Comparison of ENCODE assay signal across 2 cellular contexts in the genomic region with DNA sequence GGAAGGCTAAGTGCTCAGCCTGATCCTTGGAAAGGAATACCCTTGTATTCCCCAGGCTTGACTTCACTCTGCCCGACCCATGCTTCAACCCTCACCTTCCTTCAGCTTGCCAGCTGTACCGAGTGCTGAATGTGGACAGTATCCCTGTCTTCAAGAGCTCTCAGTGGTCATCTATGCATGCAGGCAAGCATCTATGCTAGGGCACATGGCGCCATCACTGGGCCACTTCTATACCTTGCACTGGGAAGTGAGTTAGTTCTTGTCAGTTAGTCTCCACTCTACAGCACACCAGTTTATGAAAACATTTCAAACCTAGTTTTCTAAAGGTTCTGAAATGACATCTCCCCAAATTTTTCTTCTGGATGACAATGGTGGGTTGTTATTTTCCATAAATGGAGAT.
TF ChIP-seq lines count a peak whose summit lies in the region.

No MANE protein-coding gene starts in this region.

TF ChIP-seq in HCT116, 20 proteins besides CTCF, POLR2A, EP300 and RAD21 (continued from another document):
- TF ChIP-seq TCF7L2 (IDR thresholded peaks at IDR 0.05; ENCODE audit: borderline replicate concordance, extremely low read depth, insufficient read depth, insufficient read length): no peak
- no peak for TF ChIP-seq ZNF274 (IDR thresholded peaks at IDR 0.05; ENCODE audit: low read depth, low read length)
- TF ChIP-seq, protein P1, sequence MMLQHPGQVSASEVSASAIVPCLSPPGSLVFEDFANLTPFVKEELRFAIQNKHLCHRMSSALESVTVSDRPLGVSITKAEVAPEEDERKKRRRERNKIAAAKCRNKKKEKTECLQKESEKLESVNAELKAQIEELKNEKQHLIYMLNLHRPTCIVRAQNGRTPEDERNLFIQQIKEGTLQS (IDR thresholded peaks at IDR 0.05): no peak
- TF ChIP-seq, protein P2, sequence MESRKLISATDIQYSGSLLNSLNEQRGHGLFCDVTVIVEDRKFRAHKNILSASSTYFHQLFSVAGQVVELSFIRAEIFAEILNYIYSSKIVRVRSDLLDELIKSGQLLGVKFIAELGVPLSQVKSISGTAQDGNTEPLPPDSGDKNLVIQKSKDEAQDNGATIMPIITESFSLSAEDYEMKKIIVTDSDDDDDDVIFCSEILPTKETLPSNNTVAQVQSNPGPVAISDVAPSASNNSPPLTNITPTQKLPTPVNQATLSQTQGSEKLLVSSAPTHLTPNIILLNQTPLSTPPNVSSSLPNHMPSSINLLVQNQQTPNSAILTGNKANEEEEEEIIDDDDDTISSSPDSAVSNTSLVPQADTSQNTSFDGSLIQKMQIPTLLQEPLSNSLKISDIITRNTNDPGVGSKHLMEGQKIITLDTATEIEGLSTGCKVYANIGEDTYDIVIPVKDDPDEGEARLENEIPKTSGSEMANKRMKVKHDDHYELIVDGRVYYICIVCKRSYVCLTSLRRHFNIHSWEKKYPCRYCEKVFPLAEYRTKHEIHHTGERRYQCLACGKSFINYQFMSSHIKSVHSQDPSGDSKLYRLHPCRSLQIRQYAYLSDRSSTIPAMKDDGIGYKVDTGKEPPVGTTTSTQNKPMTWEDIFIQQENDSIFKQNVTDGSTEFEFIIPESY (IDR thresholded peaks at IDR 0.05; ENCODE audit: extremely low read depth, insufficient replicate concordance, low read length): no peak
- no peak for TF ChIP-seq ZFX (IDR thresholded peaks at IDR 0.05)
- no peak for TF ChIP-seq FOSL1 (IDR thresholded peaks at IDR 0.05; ENCODE audit: low read depth)
- TF ChIP-seq SIN3A (IDR thresholded peaks at IDR 0.05; ENCODE audit: low read depth): no peak
- no peak for TF ChIP-seq ELF1 (IDR thresholded peaks at IDR 0.05; ENCODE audit: borderline replicate concordance, low read depth)
- TF ChIP-seq EZH2phosphoT487 (IDR thresholded peaks at IDR 0.05; ENCODE audit: borderline replicate concordance): no peak
- TF ChIP-seq, protein P3, sequence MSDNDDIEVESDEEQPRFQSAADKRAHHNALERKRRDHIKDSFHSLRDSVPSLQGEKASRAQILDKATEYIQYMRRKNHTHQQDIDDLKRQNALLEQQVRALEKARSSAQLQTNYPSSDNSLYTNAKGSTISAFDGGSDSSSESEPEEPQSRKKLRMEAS (IDR thresholded peaks at IDR 0.05): no peak
- no peak for TF ChIP-seq SRF (IDR thresholded peaks at IDR 0.05; ENCODE audit: low read depth)
- TF ChIP-seq EZH2 (IDR thresholded peaks at IDR 0.05): no peak
- TF ChIP-seq YY1 (IDR thresholded peaks at IDR 0.05; ENCODE audit: extremely low read depth, insufficient replicate concordance, low read depth, low read length): no peak
- TF ChIP-seq CEBPB (IDR thresholded peaks at IDR 0.05; ENCODE audit: low read depth): no peak
- TF ChIP-seq, protein P4, sequence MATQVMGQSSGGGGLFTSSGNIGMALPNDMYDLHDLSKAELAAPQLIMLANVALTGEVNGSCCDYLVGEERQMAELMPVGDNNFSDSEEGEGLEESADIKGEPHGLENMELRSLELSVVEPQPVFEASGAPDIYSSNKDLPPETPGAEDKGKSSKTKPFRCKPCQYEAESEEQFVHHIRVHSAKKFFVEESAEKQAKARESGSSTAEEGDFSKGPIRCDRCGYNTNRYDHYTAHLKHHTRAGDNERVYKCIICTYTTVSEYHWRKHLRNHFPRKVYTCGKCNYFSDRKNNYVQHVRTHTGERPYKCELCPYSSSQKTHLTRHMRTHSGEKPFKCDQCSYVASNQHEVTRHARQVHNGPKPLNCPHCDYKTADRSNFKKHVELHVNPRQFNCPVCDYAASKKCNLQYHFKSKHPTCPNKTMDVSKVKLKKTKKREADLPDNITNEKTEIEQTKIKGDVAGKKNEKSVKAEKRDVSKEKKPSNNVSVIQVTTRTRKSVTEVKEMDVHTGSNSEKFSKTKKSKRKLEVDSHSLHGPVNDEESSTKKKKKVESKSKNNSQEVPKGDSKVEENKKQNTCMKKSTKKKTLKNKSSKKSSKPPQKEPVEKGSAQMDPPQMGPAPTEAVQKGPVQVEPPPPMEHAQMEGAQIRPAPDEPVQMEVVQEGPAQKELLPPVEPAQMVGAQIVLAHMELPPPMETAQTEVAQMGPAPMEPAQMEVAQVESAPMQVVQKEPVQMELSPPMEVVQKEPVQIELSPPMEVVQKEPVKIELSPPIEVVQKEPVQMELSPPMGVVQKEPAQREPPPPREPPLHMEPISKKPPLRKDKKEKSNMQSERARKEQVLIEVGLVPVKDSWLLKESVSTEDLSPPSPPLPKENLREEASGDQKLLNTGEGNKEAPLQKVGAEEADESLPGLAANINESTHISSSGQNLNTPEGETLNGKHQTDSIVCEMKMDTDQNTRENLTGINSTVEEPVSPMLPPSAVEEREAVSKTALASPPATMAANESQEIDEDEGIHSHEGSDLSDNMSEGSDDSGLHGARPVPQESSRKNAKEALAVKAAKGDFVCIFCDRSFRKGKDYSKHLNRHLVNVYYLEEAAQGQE (IDR thresholded peaks at IDR 0.05; ENCODE audit: low read depth): no peak
- TF ChIP-seq SP1 (IDR thresholded peaks at IDR 0.05; ENCODE audit: low read depth): no peak
TF ChIP-seq in HCT116: peak in this region for 0.

TF ChIP-seq in WTC11, 78 proteins besides CTCF, POLR2A, EP300 and RAD21 (continued from another document):
- TF ChIP-seq, protein P5, sequence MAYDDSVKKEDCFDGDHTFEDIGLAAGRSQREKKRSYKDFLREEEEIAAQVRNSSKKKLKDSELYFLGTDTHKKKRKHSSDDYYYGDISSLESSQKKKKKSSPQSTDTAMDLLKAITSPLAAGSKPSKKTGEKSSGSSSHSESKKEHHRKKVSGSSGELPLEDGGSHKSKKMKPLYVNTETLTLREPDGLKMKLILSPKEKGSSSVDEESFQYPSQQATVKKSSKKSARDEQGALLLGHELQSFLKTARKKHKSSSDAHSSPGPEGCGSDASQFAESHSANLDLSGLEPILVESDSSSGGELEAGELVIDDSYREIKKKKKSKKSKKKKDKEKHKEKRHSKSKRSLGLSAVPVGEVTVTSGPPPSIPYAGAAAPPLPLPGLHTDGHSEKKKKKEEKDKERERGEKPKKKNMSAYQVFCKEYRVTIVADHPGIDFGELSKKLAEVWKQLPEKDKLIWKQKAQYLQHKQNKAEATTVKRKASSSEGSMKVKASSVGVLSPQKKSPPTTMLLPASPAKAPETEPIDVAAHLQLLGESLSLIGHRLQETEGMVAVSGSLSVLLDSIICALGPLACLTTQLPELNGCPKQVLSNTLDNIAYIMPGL (CRISPR knock-in tag; IDR thresholded peaks at IDR 0.05): no peak
- no peak for TF ChIP-seq ELF4 (CRISPR knock-in tag; IDR thresholded peaks at IDR 0.05; ENCODE audit: low read depth)
- TF ChIP-seq, protein P3 (CRISPR knock-in tag; IDR thresholded peaks at IDR 0.05): no peak
- TF ChIP-seq JUN (CRISPR knock-in tag; IDR thresholded peaks at IDR 0.05): no peak
- TF ChIP-seq, protein P6, sequence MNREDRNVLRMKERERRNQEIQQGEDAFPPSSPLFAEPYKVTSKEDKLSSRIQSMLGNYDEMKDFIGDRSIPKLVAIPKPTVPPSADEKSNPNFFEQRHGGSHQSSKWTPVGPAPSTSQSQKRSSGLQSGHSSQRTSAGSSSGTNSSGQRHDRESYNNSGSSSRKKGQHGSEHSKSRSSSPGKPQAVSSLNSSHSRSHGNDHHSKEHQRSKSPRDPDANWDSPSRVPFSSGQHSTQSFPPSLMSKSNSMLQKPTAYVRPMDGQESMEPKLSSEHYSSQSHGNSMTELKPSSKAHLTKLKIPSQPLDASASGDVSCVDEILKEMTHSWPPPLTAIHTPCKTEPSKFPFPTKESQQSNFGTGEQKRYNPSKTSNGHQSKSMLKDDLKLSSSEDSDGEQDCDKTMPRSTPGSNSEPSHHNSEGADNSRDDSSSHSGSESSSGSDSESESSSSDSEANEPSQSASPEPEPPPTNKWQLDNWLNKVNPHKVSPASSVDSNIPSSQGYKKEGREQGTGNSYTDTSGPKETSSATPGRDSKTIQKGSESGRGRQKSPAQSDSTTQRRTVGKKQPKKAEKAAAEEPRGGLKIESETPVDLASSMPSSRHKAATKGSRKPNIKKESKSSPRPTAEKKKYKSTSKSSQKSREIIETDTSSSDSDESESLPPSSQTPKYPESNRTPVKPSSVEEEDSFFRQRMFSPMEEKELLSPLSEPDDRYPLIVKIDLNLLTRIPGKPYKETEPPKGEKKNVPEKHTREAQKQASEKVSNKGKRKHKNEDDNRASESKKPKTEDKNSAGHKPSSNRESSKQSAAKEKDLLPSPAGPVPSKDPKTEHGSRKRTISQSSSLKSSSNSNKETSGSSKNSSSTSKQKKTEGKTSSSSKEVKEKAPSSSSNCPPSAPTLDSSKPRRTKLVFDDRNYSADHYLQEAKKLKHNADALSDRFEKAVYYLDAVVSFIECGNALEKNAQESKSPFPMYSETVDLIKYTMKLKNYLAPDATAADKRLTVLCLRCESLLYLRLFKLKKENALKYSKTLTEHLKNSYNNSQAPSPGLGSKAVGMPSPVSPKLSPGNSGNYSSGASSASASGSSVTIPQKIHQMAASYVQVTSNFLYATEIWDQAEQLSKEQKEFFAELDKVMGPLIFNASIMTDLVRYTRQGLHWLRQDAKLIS (CRISPR knock-in tag; IDR thresholded peaks at IDR 0.05; ENCODE audit: borderline replicate concordance): no peak
- TF ChIP-seq NR1H2 (CRISPR knock-in tag; IDR thresholded peaks at IDR 0.05): no peak
- TF ChIP-seq, protein P7, sequence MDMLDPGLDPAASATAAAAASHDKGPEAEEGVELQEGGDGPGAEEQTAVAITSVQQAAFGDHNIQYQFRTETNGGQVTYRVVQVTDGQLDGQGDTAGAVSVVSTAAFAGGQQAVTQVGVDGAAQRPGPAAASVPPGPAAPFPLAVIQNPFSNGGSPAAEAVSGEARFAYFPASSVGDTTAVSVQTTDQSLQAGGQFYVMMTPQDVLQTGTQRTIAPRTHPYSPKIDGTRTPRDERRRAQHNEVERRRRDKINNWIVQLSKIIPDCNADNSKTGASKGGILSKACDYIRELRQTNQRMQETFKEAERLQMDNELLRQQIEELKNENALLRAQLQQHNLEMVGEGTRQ (CRISPR knock-in tag; IDR thresholded peaks at IDR 0.05): no peak
- TF ChIP-seq, protein P8, sequence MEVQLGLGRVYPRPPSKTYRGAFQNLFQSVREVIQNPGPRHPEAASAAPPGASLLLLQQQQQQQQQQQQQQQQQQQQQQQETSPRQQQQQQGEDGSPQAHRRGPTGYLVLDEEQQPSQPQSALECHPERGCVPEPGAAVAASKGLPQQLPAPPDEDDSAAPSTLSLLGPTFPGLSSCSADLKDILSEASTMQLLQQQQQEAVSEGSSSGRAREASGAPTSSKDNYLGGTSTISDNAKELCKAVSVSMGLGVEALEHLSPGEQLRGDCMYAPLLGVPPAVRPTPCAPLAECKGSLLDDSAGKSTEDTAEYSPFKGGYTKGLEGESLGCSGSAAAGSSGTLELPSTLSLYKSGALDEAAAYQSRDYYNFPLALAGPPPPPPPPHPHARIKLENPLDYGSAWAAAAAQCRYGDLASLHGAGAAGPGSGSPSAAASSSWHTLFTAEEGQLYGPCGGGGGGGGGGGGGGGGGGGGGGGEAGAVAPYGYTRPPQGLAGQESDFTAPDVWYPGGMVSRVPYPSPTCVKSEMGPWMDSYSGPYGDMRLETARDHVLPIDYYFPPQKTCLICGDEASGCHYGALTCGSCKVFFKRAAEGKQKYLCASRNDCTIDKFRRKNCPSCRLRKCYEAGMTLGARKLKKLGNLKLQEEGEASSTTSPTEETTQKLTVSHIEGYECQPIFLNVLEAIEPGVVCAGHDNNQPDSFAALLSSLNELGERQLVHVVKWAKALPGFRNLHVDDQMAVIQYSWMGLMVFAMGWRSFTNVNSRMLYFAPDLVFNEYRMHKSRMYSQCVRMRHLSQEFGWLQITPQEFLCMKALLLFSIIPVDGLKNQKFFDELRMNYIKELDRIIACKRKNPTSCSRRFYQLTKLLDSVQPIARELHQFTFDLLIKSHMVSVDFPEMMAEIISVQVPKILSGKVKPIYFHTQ (CRISPR knock-in tag; IDR thresholded peaks at IDR 0.05): no peak
- no peak for TF ChIP-seq ZNF263 (CRISPR knock-in tag; IDR thresholded peaks at IDR 0.05; ENCODE audit: low read depth)
- TF ChIP-seq KAT7 (CRISPR knock-in tag; IDR thresholded peaks at IDR 0.05; ENCODE audit: borderline replicate concordance): no peak
- TF ChIP-seq FOXK1 (CRISPR knock-in tag; IDR thresholded peaks at IDR 0.05): no peak
- no peak for TF ChIP-seq MYBL2 (CRISPR knock-in tag; IDR thresholded peaks at IDR 0.05)
